ENCODE assay signal across 9 cellular contexts in the genomic region with DNA sequence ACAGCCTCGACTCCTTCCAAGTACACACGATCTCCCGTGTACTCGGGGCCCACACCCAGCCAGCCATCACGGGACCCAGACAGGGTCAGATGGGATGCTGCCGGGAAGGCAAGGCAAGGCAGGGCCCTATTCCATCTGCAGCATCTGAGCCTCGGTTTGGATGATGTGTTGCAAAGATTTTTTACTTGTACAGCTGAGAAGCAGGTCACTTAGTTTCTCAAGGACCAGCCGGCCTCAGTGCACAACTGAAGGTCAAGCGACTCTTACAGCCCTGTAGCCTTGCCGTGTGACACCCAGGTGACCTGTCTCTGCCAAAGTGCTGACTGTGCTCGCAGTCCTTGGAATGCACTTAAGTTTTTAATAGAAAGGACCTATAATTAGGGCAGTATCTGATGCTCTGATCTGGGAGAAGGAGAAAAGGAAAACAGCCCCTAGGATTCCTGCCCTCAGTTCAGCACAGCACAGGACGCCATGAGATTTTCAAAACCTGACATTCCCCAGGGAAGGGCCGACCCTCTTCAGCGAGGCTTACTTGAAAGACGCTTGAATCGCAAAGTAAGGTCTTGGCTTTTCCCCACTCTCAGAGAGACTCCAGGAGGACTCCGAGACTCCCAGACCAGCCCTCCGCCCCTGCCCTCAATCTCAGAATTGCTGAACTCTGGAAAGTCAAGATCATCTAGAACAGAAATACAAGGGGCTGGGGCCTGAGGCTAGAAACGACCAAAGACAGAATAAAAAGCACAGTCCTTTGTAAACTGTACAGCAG. TPM values are rescaled to one million over a fixed set of nuclear protein-coding genes. Genes with fewer than 3 reads are reported as not detected.
DNase-seq lines count a peak whose midpoint lies in the region; ATAC-seq, FAIRE-seq and TF ChIP-seq lines count a peak whose summit lies in the region.
"Had no signal": no experiment of that assay in that cellular context is flagged by ENCODE, and none has a peak within 500 bp of the region (broad histone marks: within the 10 kb centered on the region; RNA-seq: fewer than 3 reads in every experiment).

No MANE protein-coding gene starts in this region.

- H3K36me3 ChIP-seq in HUES64 (ENCODE audit: insufficient read depth, low read length) (no peaks in the 10 kb centered on the region), astrocyte (ENCODE audit: insufficient read depth, low read length) (no peaks in the 10 kb centered on the region), kidney epithelial cell (ENCODE audit: control insufficient read depth, insufficient read depth, low read length) (no peaks in the 10 kb centered on the region), stomach (no peaks in the 10 kb centered on the region)

- TF ChIP-seq CTCF in astrocyte (IDR thresholded peaks at IDR 0.05; ENCODE audit: insufficient read depth, low read depth, low read length) (no peak), kidney epithelial cell (IDR thresholded peaks at IDR 0.05; ENCODE audit: insufficient read depth, low read length, poor library complexity, severe bottlenecking) (no peak), stomach (IDR thresholded peaks at IDR 0.05) (no peak)

- H3K4me3 ChIP-seq in HUES64 (ENCODE audit: low read length) (peak overlapping the region; percentile 76), astrocyte (ENCODE audit: insufficient read depth, low read depth, low read length) (peak overlapping the region; percentile 61), kidney epithelial cell (ENCODE audit: low read depth, low read length) (peak overlapping the region; percentile 54), stomach (peak overlapping the region; percentile 69 to 79 (median 76))

- H3K4me1 ChIP-seq in HUES64 (ENCODE audit: insufficient read depth, low read length): no peaks in the 10 kb centered on the region
- H3K4me1 ChIP-seq in astrocyte (ENCODE audit: insufficient read depth, low read length): peaks cover 10% of the 10 kb centered on the region
- H3K4me1 ChIP-seq in stomach: peaks cover 17 to 41% (median 30%) of the 10 kb centered on the region in 4 donors

- ATAC-seq in GM18867 (IDR thresholded peaks at IDR 0.05; ENCODE audit: unreplicated experiment) (no peak), GM18520 (IDR thresholded peaks at IDR 0.05; ENCODE audit: unreplicated experiment) (no peak)

- no peak overlapping the region for H3K27ac ChIP-seq in HUES64 (ENCODE audit: low read depth, low read length)
- H3K27ac ChIP-seq in astrocyte (ENCODE audit: low read depth, low read length): no peak overlapping the region
- H3K27ac ChIP-seq in stomach: peak overlapping the region; percentile 16 to 92 (median 88)

- H3K9me3 Mint-ChIP-seq in astrocyte (ENCODE audit: unreplicated experiment): no peaks in the 10 kb centered on the region

- no peak overlapping the region for H3K9ac ChIP-seq in HUES64 (ENCODE audit: low read depth, low read length)
- H3K9ac ChIP-seq in astrocyte (ENCODE audit: low read length): peak overlapping the region; percentile 68

- H3K27ac Mint-ChIP-seq in astrocyte (ENCODE audit: unreplicated experiment): peak overlapping the region; percentile 12

- peak overlapping the region; percentile 81 for H3K4me3 Mint-ChIP-seq in astrocyte (ENCODE audit: unreplicated experiment)

- H3K36me3 Mint-ChIP-seq in astrocyte (ENCODE audit: low read depth, unreplicated experiment): no peaks in the 10 kb centered on the region

- H2AFZ ChIP-seq in astrocyte (ENCODE audit: low read depth, low read length): no peak overlapping the region

- TF ChIP-seq POLR2A in stomach (IDR thresholded peaks at IDR 0.05): no peak

- H3K4me1 Mint-ChIP-seq in astrocyte (ENCODE audit: low read depth, unreplicated experiment): peaks cover 8% of the 10 kb centered on the region

- H4K20me1 ChIP-seq in astrocyte (ENCODE audit: insufficient read depth, low read length): peaks cover 10% of the 10 kb centered on the region

- DNase-seq in astrocyte (ENCODE audit: low read depth): no peak
- DNase-seq in kidney epithelial cell (ENCODE audit: low read depth): no peak
- DNase-seq in stomach: no peak
- no peak for DNase-seq in ecto neural progenitor cell (ENCODE audit: low spot score)
- no peak for DNase-seq in NCI-H748 (lab: John Stamatoyannopoulos, UW; ENCODE audit: unreplicated experiment)
- DNase-seq: SW 1271 had no signal

- H3K9me3 ChIP-seq in HUES64 (ENCODE audit: insufficient read depth, low read depth, low read length): no peaks in the 10 kb centered on the region
- no peaks in the 10 kb centered on the region for H3K9me3 ChIP-seq in astrocyte (ENCODE audit: insufficient read depth, low read depth, low read length)
- no peaks in the 10 kb centered on the region for H3K9me3 ChIP-seq in stomach

- no peak for TF ChIP-seq EP300 in stomach (IDR thresholded peaks at IDR 0.05)

- no peak for FAIRE-seq in astrocyte (lab: Jason Lieb, UNC)

- no peaks in the 10 kb centered on the region for H3K27me3 Mint-ChIP-seq in astrocyte (ENCODE audit: low read depth, unreplicated experiment)

- WGBS in HUES64: 81% methylated on average over 19 of the region's 19 CpGs
- WGBS in stomach, 5 donors: 39 to 63% (median 48%) methylated on average over 19 of the region's 19 CpGs

- H3K4me2 ChIP-seq in astrocyte (ENCODE audit: low read length): peak overlapping the region; percentile 85

- H3K27me3 ChIP-seq in HUES64 (ENCODE audit: insufficient read depth, low read length): peaks cover 18% of the 10 kb centered on the region
- no peaks in the 10 kb centered on the region for H3K27me3 ChIP-seq in astrocyte (ENCODE audit: insufficient read depth, low read length)
- H3K27me3 ChIP-seq in kidney epithelial cell (ENCODE audit: control insufficient read depth, insufficient read depth, low read length): no peaks in the 10 kb centered on the region
- no peaks in the 10 kb centered on the region for H3K27me3 ChIP-seq in stomach

- intact Hi-C loops in stomach (cut with DNase I; ENCODE audit: low total_unique reads): no loop called here

- H3K79me2 ChIP-seq in astrocyte (ENCODE audit: insufficient read depth, low read length): no peaks in the 10 kb centered on the region

RNA-seq across cellular contexts. Expression of a gene that starts 1.3 kb away (rescaled TPM):
- polyA plus RNA-seq in HUES64 (2013, experiment 1 of 2): 0.95 TPM
- polyA plus RNA-seq in HUES64 (2013, experiment 2 of 2): 1.3 TPM
- total RNA-seq in astrocyte: 5.4 and 8.2 TPM in 2 replicates
- total RNA-seq in kidney epithelial cell: 6.4 and 9.4 TPM in 2 replicates
- 10 to 100 TPM in 1 of 5 donors, 1 to 10 TPM in 4; 3.1 to 16.5 (median 7.0) TPM for total RNA-seq in stomach
- 1 to 10 TPM in 2 of 3 donors, under 1 TPM in 1; 0.15 to 3.7 (median 1.1) TPM for polyA plus RNA-seq in stomach

RNA-seq across cellular contexts. Expression of a gene that starts 58.1 kb away (rescaled TPM):
- not detected for polyA plus RNA-seq in HUES64 (2013, experiment 1 of 2)
- 0.38 TPM for polyA plus RNA-seq in HUES64 (2013, experiment 2 of 2)
- total RNA-seq in astrocyte (0.79 and 2.6 TPM in 2 replicates), kidney epithelial cell (0.07 TPM in 1 of 2 replicates, not detected in the other), stomach (1 to 10 TPM in 3 of 5 donors, not detected in 2; 2.0 to 6.4 (median 2.7) TPM)
- 1 to 10 TPM in 1 of 3 donors, under 1 TPM in 1, not detected in 1; 0.19 to 3.1 TPM for polyA plus RNA-seq in stomach

Comparison
In these comparisons a context has a peak if more than half of its experiments do, and no peak if none do; other contexts are left out.
1. H3K27ac ChIP-seq: peak in stomach (5 of 5); none in HUES64 (single experiment) and astrocyte (single experiment).
2. Peak in every context shown above with its lines, with median percentiles within 50 percentile points of each other: H3K4me3 ChIP-seq.